ENCODE assay signal across 9 cellular contexts in the genomic region with DNA sequence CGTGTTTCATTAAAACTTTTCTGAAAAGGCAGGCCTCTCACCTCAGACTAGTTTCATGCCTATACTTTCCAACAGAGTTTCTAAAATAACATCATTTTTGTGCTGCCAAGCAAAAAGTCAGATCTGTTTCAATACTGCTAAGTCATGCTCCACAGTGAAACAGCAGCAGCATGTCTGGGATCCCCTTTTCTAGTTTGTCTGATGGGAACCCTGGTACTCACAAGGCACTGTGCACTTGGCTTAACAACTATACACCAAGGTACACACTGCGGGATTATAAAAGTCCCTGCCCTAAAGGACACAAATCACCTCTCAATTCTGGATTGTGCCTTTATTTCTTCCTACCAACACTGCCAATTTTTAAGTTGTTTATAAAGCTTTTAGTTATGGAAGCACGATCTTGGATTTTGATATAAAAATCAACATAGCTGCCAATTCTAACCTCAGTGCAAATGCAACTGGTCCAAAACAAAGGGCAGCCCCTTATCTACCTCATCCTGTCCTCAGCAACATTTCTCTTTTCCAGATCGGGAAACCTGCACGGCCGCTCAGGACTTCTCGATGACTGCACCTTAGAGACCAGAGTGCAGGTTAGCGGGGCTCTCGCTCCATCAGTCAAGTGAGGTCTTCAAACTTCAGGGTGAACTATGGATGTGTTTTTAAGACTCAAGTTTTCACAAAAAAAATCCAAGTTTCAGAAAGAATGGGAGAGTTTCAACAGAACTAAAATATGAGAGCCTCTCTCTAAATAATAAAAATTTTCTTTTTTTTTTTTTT. TPM values are rescaled to one million over a fixed set of nuclear protein-coding genes. Genes with fewer than 3 reads are reported as not detected.
DNase-seq lines count a peak whose midpoint lies in the region; ATAC-seq and TF ChIP-seq lines count a peak whose summit lies in the region.
"Had no signal": no experiment of that assay in that cellular context is flagged by ENCODE, and none has a peak within 500 bp of the region (broad histone marks: within the 10 kb centered on the region; RNA-seq: fewer than 3 reads in every experiment).

No MANE protein-coding gene starts in this region.

- H3K4me2 ChIP-seq in MM.1S (ENCODE audit: low read depth, low read length), result no peak overlapping the region

- H3K9ac ChIP-seq in MM.1S (ENCODE audit: low read length), result no peak overlapping the region

- POLR2A ChIA-PET in CD8-positive, alpha-beta T cell (lab: Charles Lee), result interaction anchor here (4.3 to 4.6 kb wide), 2 partner anchors 13 to 52 kb away, joined by 39 to 41 read pairs; a partner anchor contains a TSS
- POLR2A ChIA-PET in naive thymus-derived CD4-positive, alpha-beta T cell (lab: Charles Lee), result interaction anchor here (1.0 to 5.6 kb wide), 2 partner anchors 10 to 13 kb away, joined by 3 to 73 read pairs; no protein-coding TSS in a partner anchor

- TF ChIP-seq POLR2A in body of pancreas (IDR thresholded peaks at IDR 0.05), result no peak

- H2AFZ ChIP-seq in MM.1S (ENCODE audit: low read length), result no peak overlapping the region

- H3K4me1 ChIP-seq in CD8-positive, alpha-beta T cell (ENCODE audit: insufficient read depth, low read length), result peaks cover 23% of the 10 kb centered on the region
- H3K4me1 ChIP-seq in MM.1S (ENCODE audit: low read length), result peaks cover 5% of the 10 kb centered on the region; the same call in 1 of the 2 replicates
- H3K4me1 ChIP-seq in body of pancreas, result peaks cover 32% of the 10 kb centered on the region
- peaks cover 17 to 19% of the 10 kb centered on the region in 2 donors for H3K4me1 ChIP-seq in naive thymus-derived CD4-positive, alpha-beta T cell (ENCODE audit: control insufficient read depth in 2 of 2, insufficient read depth in 2 of 2, low read length in 2 of 2)

- peaks cover 21% of the 10 kb centered on the region for H3K36me3 ChIP-seq in CD8-positive, alpha-beta T cell (ENCODE audit: insufficient read depth, low read length)
- peaks cover 10% of the 10 kb centered on the region; the same call in 1 of the 2 replicates for H3K36me3 ChIP-seq in MM.1S (replicated peaks; ENCODE audit: insufficient read depth, low read length)
- peaks cover 2 to 10% of the 10 kb centered on the region in 2 donors for H3K36me3 ChIP-seq in body of pancreas (replicated peaks in 1 of 2; ENCODE audit: insufficient read depth in 1 of 2, low read depth in 2 of 2)
- H3K36me3 ChIP-seq in naive thymus-derived CD4-positive, alpha-beta T cell (ENCODE audit: control insufficient read depth in 2 of 3, insufficient read depth in 3 of 3, low read length in 3 of 3), result peaks cover 16 to 31% (median 19%) of the 10 kb centered on the region in 3 experiments

- H3K36me3 Mint-ChIP-seq in CD8-positive, alpha-beta T cell, result peaks cover 29% of the 10 kb centered on the region
- peaks cover 0 to 25% (median 16%) of the 10 kb centered on the region in 5 donors for H3K36me3 Mint-ChIP-seq in naive thymus-derived CD4-positive, alpha-beta T cell

- in situ Hi-C loops in ACHN (cut with HindIII; ENCODE audit: low pct_ligation_motif_present, low pct_unique_long_range_greater_than_20kb, low sequenced_read_pairs), result no loop called here

- CTCF ChIA-PET in CD8-positive, alpha-beta T cell (lab: Charles Lee), result interaction anchor here (1.2 kb wide), 2 partner anchors 58 to 61 kb away, joined by 3 to 4 read pairs; no protein-coding TSS in a partner anchor
- CTCF ChIA-PET in naive thymus-derived CD4-positive, alpha-beta T cell (lab: Charles Lee), result no interaction called here

- peaks cover 30% of the 10 kb centered on the region for H3K79me2 ChIP-seq in MM.1S (ENCODE audit: low read length)

- H3K27ac ChIP-seq in CD8-positive, alpha-beta T cell (ENCODE audit: low read depth, low read length), result no peak overlapping the region
- no peak overlapping the region for H3K27ac ChIP-seq in MM.1S (ENCODE audit: low read length)
- H3K27ac ChIP-seq in body of pancreas, result peak overlapping the region in 3 of 4 donors; percentile 100
- H3K27ac ChIP-seq in naive thymus-derived CD4-positive, alpha-beta T cell (ENCODE audit: low read depth, low read length), result peak overlapping the region; percentile 99
- H3K27ac ChIP-seq in caudate nucleus (ENCODE audit: low read depth, low read length), result no peak overlapping the region
- no peak overlapping the region for H3K27ac ChIP-seq in substantia nigra (ENCODE audit: low read depth, low read length, poor library complexity, severe bottlenecking)

- peak overlapping the region; percentile 68 for H3K4me3 Mint-ChIP-seq in CD8-positive, alpha-beta T cell
- peak overlapping the region; percentile 33 to 70 (median 57) for H3K4me3 Mint-ChIP-seq in naive thymus-derived CD4-positive, alpha-beta T cell

- no peak for ATAC-seq in CD8-positive, alpha-beta T cell
- ATAC-seq in body of pancreas, result no peak
- ATAC-seq in naive thymus-derived CD4-positive, alpha-beta T cell, result no peak

- H3K9me3 Mint-ChIP-seq in CD8-positive, alpha-beta T cell, result no peaks in the 10 kb centered on the region
- peaks cover 0 to 5% (median 0%) of the 10 kb centered on the region in 11 donors for H3K9me3 Mint-ChIP-seq in naive thymus-derived CD4-positive, alpha-beta T cell

- intact Hi-C loops in CD8-positive, alpha-beta T cell (cut with DNase I, micrococcal nuclease), result loop anchor here (2.0 to 10.0 kb wide), 10 partner anchors 192 to 1385 kb away; a partner anchor contains a TSS
- intact Hi-C loops in body of pancreas (cut with DNase I), result no loop called here
- intact Hi-C loops in naive thymus-derived CD4-positive, alpha-beta T cell (cut with micrococcal nuclease), result loop anchor here (2.0 to 10.0 kb wide), 6 partner anchors 388 to 1420 kb away; a partner anchor contains a TSS

- DNase-seq in CD8-positive, alpha-beta T cell, result no peak
- DNase-seq in MM.1S, result peak; percentile 9
- DNase-seq in body of pancreas, result no peak
- no peak for DNase-seq in naive thymus-derived CD4-positive, alpha-beta T cell
- DNase-seq in ACHN, result no peak
- DNase-seq in caudate nucleus (lab: John Stamatoyannopoulos, UW), result no peak
- DNase-seq in substantia nigra (lab: John Stamatoyannopoulos, UW), result no peak
- no peak for DNase-seq in DMS53 treated with DMSO at 0.1 percent for 48 hours (lab: John Stamatoyannopoulos, UW; ENCODE audit: unreplicated experiment)
- DNase-seq: NCI-H1930 had no signal

- H3K4me3 ChIP-seq in CD8-positive, alpha-beta T cell (ENCODE audit: low read depth, low read length), result no peak overlapping the region
- no peak overlapping the region for H3K4me3 ChIP-seq in MM.1S (ENCODE audit: low read length)
- H3K4me3 ChIP-seq in body of pancreas, result no peak overlapping the region
- H3K4me3 ChIP-seq in naive thymus-derived CD4-positive, alpha-beta T cell (ENCODE audit: low read length), result no peak overlapping the region

- no peaks in the 10 kb centered on the region for H3F3A ChIP-seq in MM.1S (ENCODE audit: insufficient read depth, low read length)

- no peaks in the 10 kb centered on the region for H3K9me3 ChIP-seq in CD8-positive, alpha-beta T cell (ENCODE audit: low read length)
- no peaks in the 10 kb centered on the region for H3K9me3 ChIP-seq in MM.1S (replicated peaks; ENCODE audit: insufficient read depth, low read length)
- no peaks in the 10 kb centered on the region for H3K9me3 ChIP-seq in body of pancreas
- no peaks in the 10 kb centered on the region for H3K9me3 ChIP-seq in naive thymus-derived CD4-positive, alpha-beta T cell (ENCODE audit: control insufficient read depth in 2 of 3, low read length in 3 of 3)

- H3K27me3 ChIP-seq in CD8-positive, alpha-beta T cell (ENCODE audit: insufficient read depth, low read length), result no peaks in the 10 kb centered on the region
- H3K27me3 ChIP-seq in MM.1S (replicated peaks; ENCODE audit: insufficient read depth, low read length), result no peaks in the 10 kb centered on the region
- H3K27me3 ChIP-seq in body of pancreas, result no peaks in the 10 kb centered on the region
- H3K27me3 ChIP-seq in naive thymus-derived CD4-positive, alpha-beta T cell (ENCODE audit: control insufficient read depth in 2 of 2, insufficient read depth in 2 of 2, low read length in 2 of 2), result no peaks in the 10 kb centered on the region

- H4K20me1 ChIP-seq in MM.1S (ENCODE audit: insufficient read depth, low read length), result no peaks in the 10 kb centered on the region

- 77 to 79% methylated on average over 9 of the region's 9 CpGs for WGBS in body of pancreas, 2 donors

- no peaks in the 10 kb centered on the region for H3K9me2 ChIP-seq in MM.1S (replicated peaks; ENCODE audit: insufficient read depth, low read length)

- peaks cover 27% of the 10 kb centered on the region for H3K4me1 Mint-ChIP-seq in CD8-positive, alpha-beta T cell (ENCODE audit: low read depth)
- peaks cover 13 to 44% (median 34%) of the 10 kb centered on the region in 7 donors for H3K4me1 Mint-ChIP-seq in naive thymus-derived CD4-positive, alpha-beta T cell

- H3K27ac Mint-ChIP-seq in CD8-positive, alpha-beta T cell, result peak overlapping the region; percentile 99
- peak overlapping the region in 8 of 9 donors; percentile 70 to 98 (median 90) for H3K27ac Mint-ChIP-seq in naive thymus-derived CD4-positive, alpha-beta T cell

- no peaks in the 10 kb centered on the region for H3K27me3 Mint-ChIP-seq in CD8-positive, alpha-beta T cell (ENCODE audit: low read depth)
- H3K27me3 Mint-ChIP-seq in naive thymus-derived CD4-positive, alpha-beta T cell, result peaks cover 0 to 4% (median 0%) of the 10 kb centered on the region in 5 donors

- TF ChIP-seq CTCF in CD8-positive, alpha-beta T cell (IDR thresholded peaks at IDR 0.05), result no peak
- TF ChIP-seq CTCF in MM.1S (IDR thresholded peaks at IDR 0.05; ENCODE audit: low read length) (no peak), body of pancreas (IDR thresholded peaks at IDR 0.05) (no peak)

RNA-seq across cellular contexts. Expression of a gene that starts 1.7 kb away (rescaled TPM):
- total RNA-seq in CD8-positive, alpha-beta T cell, result 100 to 1,000 TPM; 711 to 754 TPM
- 100 to 1,000 TPM in 1 of 2 donors, 10 to 100 TPM in 1; 85.6 to 234 TPM for total RNA-seq in body of pancreas
- total RNA-seq in naive thymus-derived CD4-positive, alpha-beta T cell, result 100 to 1,000 TPM; 182 to 716 (median 322) TPM
- 100 to 1,000 TPM; 280 to 447 TPM for polyA plus RNA-seq in naive thymus-derived CD4-positive, alpha-beta T cell

RNA-seq across cellular contexts. Expression of a gene that starts 52.9 kb away (rescaled TPM):
- 100 to 1,000 TPM; 123 to 124 TPM for total RNA-seq in CD8-positive, alpha-beta T cell
- 100 to 1,000 TPM in 1 of 2 donors, 10 to 100 TPM in 1; 87.2 to 147 TPM for total RNA-seq in body of pancreas
- 100 to 1,000 TPM in 4 of 5 experiments, 10 to 100 TPM in 1; 86.9 to 133 (median 116) TPM for total RNA-seq in naive thymus-derived CD4-positive, alpha-beta T cell
- polyA plus RNA-seq in naive thymus-derived CD4-positive, alpha-beta T cell, result 10 to 100 TPM; 28.2 to 47.3 TPM

Comparison
In these comparisons a context has a peak if more than half of its experiments do, and no peak if none do; other contexts are left out.
1. H3K27ac ChIP-seq: peak in body of pancreas (3 of 4) and naive thymus-derived CD4-positive, alpha-beta T cell (single experiment); none in CD8-positive, alpha-beta T cell (single experiment), MM.1S (single experiment), caudate nucleus (single experiment) and substantia nigra (single experiment).